ENCODE assay signal across 8 cellular contexts in genomic region chr5:144170276-144171024, GRCh38. TPM values are rescaled to one million over a fixed set of nuclear protein-coding genes. Genes with fewer than 3 reads are reported as not detected.
A peak's percentile ranks its signal among the peaks of the same experiment; 100 is the strongest.
DNase-seq lines count a peak whose midpoint lies in the region; ATAC-seq and TF ChIP-seq lines count a peak whose summit lies in the region.

TSS of gene KCTD16 (plus strand) at chr5:144170873.
TSS of gene YIPF5 (minus strand) at chr5:144170659. CDS start at chr5:144169955, 704 bp downstream.

- H3K9me3 ChIP-seq in smooth muscle cell (replicated peaks; ENCODE audit: low read depth) = no peaks in the 10 kb centered on the region

- DNase-seq in AG08396 (ENCODE audit: low spot score) = peak; percentile 97
- DNase-seq in NCI-H2227 treated with DMSO at 0.1 percent for 48 hours (lab: John Stamatoyannopoulos, UW) = peak; percentile 89
- peak; percentile 95 for DNase-seq in WTC11 (ENCODE audit: low spot score)
- peak; percentile 20 to 98 (median 91) for DNase-seq in caudate nucleus (lab: John Stamatoyannopoulos, UW)
- DNase-seq in immature natural killer cell = peak; percentile 94 to 95 (median 95)
- DNase-seq in smooth muscle cell (lab: John Stamatoyannopoulos, UW; ENCODE audit: unreplicated experiment) = peak; percentile 72

- 2% methylated on average over 39 of the region's 39 CpGs for WGBS in smooth muscle cell (ENCODE audit: low lambda C conversion rate)

- peak within 1 kb of the TSS; percentile 21 for H3K27ac ChIP-seq in caudate nucleus (ENCODE audit: low read depth, low read length)
- peak within 1 kb of the TSS; percentile 83 for H3K27ac ChIP-seq in smooth muscle cell (ENCODE audit: low read depth)

- peak within 1 kb of the TSS; percentile 92 for H3K9ac ChIP-seq in smooth muscle cell (ENCODE audit: low read depth)

- H3K4me3 Mint-ChIP-seq in WTC11 (peak within 1 kb of the TSS; percentile 85), immature natural killer cell (peak within 1 kb of the TSS; percentile 87 to 95 (median 93))

- peaks cover 15% of the 10 kb centered on the region for H3K4me1 ChIP-seq in smooth muscle cell (ENCODE audit: low read depth)

- H3K9me3 Mint-ChIP-seq in WTC11 (peaks cover 5% of the 10 kb centered on the region), immature natural killer cell (no peaks in the 10 kb centered on the region)

- H3K36me3 ChIP-seq in smooth muscle cell (ENCODE audit: low read depth) = peaks cover 5% of the 10 kb centered on the region

- peak within 1 kb of the TSS; percentile 18 for H2AFZ ChIP-seq in smooth muscle cell (ENCODE audit: low read depth)

- H3K27me3 ChIP-seq in smooth muscle cell (ENCODE audit: low read depth) = peaks cover 3% of the 10 kb centered on the region

- TF ChIP-seq CTCF in WTC11 (IDR thresholded peaks at IDR 0.05) (no peak), smooth muscle cell (IDR thresholded peaks at IDR 0.05; ENCODE audit: borderline replicate concordance, insufficient read depth, poor library complexity, severe bottlenecking) (no peak)

- peaks cover 14% of the 10 kb centered on the region for H3K4me1 Mint-ChIP-seq in WTC11
- peaks cover 31 to 45% of the 10 kb centered on the region in 2 donors for H3K4me1 Mint-ChIP-seq in immature natural killer cell

- TF ChIP-seq POLR2A in GM18951 (IDR thresholded peaks at IDR 0.05; ENCODE audit: extremely low read depth, insufficient read depth, insufficient read length) = peak; percentile 85

- H3K4me3 ChIP-seq in smooth muscle cell = peak within 1 kb of the TSS; percentile 77

- H4K20me1 ChIP-seq in smooth muscle cell (ENCODE audit: low read depth) = peaks cover 41% of the 10 kb centered on the region

- peaks cover 20% of the 10 kb centered on the region for H3K36me3 Mint-ChIP-seq in WTC11
- H3K36me3 Mint-ChIP-seq in immature natural killer cell = peaks cover 0 to 19% (median 1%) of the 10 kb centered on the region in 3 donors

- CTCF ChIA-PET in WTC11 (lab: Charles Lee) = interaction anchor here (0.5 to 1.5 kb wide), 4 partner anchors 15 to 292 kb away, joined by 3 to 11 read pairs (median 3); no protein-coding TSS in a partner anchor

- peak; percentile 100 for ATAC-seq in HG03175 (IDR thresholded peaks at IDR 0.05; ENCODE audit: unreplicated experiment)
- peak; percentile 100 for ATAC-seq in WTC11

- H3K27me3 Mint-ChIP-seq in WTC11 (ENCODE audit: low read depth) (no peaks in the 10 kb centered on the region), immature natural killer cell (ENCODE audit: low read depth in 3 of 3) (peaks cover 6 to 10% (median 7%) of the 10 kb centered on the region in 3 donors)

- POLR2A ChIA-PET in WTC11 (lab: Charles Lee) = no interaction called here

- peak within 1 kb of the TSS; percentile 100 for H3K4me2 ChIP-seq in smooth muscle cell

- H3K79me2 ChIP-seq in smooth muscle cell (ENCODE audit: low read depth) = peaks cover 48% of the 10 kb centered on the region

- H3K27ac Mint-ChIP-seq in WTC11 = peak within 1 kb of the TSS; percentile 48
- peak within 1 kb of the TSS; percentile 88 to 93 (median 90) for H3K27ac Mint-ChIP-seq in immature natural killer cell

- in situ Hi-C loops in GM18951 (cut with MboI; ENCODE audit: low sequenced_read_pairs, unreplicated experiment) = no loop called here

- H3F3A ChIP-seq in smooth muscle cell (ENCODE audit: low read depth) = no peaks in the 10 kb centered on the region

TF ChIP-seq in WTC11, 78 proteins besides CTCF, POLR2A, EP300 and RAD21 (continues in another document):
- TF ChIP-seq NFE2L1 (CRISPR knock-in tag; IDR thresholded peaks at IDR 0.05) = no peak
- TF ChIP-seq ZNF512 (CRISPR knock-in tag; IDR thresholded peaks at IDR 0.05; ENCODE audit: borderline replicate concordance) = no peak
- no peak for TF ChIP-seq FOXP4 (CRISPR knock-in tag; IDR thresholded peaks at IDR 0.05)
- TF ChIP-seq ZNF396 (CRISPR knock-in tag; IDR thresholded peaks at IDR 0.05; ENCODE audit: borderline replicate concordance) = no peak
- no peak for TF ChIP-seq JAZF1 (CRISPR knock-in tag; IDR thresholded peaks at IDR 0.05)
- peak; percentile 47; the same call in 1 of the 2 replicates for TF ChIP-seq MAX (CRISPR knock-in tag; IDR thresholded peaks at IDR 0.05)
- TF ChIP-seq USF2 (CRISPR knock-in tag; IDR thresholded peaks at IDR 0.05) = no peak
- TF ChIP-seq TEAD1 (CRISPR knock-in tag; IDR thresholded peaks at IDR 0.05) = peak; percentile 88
- no peak for TF ChIP-seq ZNF138 (CRISPR knock-in tag; conservative IDR thresholded peaks at IDR 0.05)
- no peak for TF ChIP-seq CDX4 (CRISPR knock-in tag; IDR thresholded peaks at IDR 0.05; ENCODE audit: borderline replicate concordance)
- TF ChIP-seq CREM (CRISPR knock-in tag; IDR thresholded peaks at IDR 0.05) = peak; percentile 77
- no peak for TF ChIP-seq SMAD3 (CRISPR knock-in tag; IDR thresholded peaks at IDR 0.05; ENCODE audit: borderline replicate concordance)
- no peak for TF ChIP-seq ATF3 (CRISPR knock-in tag; conservative IDR thresholded peaks at IDR 0.05)
- TF ChIP-seq FOXP1 (CRISPR knock-in tag; IDR thresholded peaks at IDR 0.05; ENCODE audit: borderline replicate concordance) = peak; percentile 72; the same call in 1 of the 2 replicates
- TF ChIP-seq PRRX2 (CRISPR knock-in tag; IDR thresholded peaks at IDR 0.05) = no peak

RNA-seq across cellular contexts. Expression of gene KCTD16, which starts in this region (rescaled TPM):
- total RNA-seq in WTC11 (2021) (0.20 to 0.73 TPM (median 0.34 TPM) in 3 replicates), smooth muscle cell (11.1 and 13.4 TPM in 2 replicates)
- polyA plus RNA-seq in immature natural killer cell (under 1 TPM in 1 of 3 donors, not detected in 2; 0.34 TPM), smooth muscle cell (1.5 and 1.6 TPM in 2 replicates)

RNA-seq across cellular contexts. Expression of gene YIPF5, which starts in this region (rescaled TPM):
- total RNA-seq in WTC11 (2021) = 33.8 to 39.2 TPM (median 37.7 TPM) in 3 replicates
- polyA plus RNA-seq in immature natural killer cell = 10 to 100 TPM; 32.0 to 63.2 (median 46.1) TPM
- total RNA-seq in smooth muscle cell = 192 and 283 TPM in 2 replicates
- polyA plus RNA-seq in smooth muscle cell = 159 and 215 TPM in 2 replicates

Comparison
In these comparisons a context has a peak if more than half of its experiments do, and no peak if none do; other contexts are left out.
1. Peak in every context shown above with its lines: DNase-seq, ATAC-seq, H3K4me3 ChIP-seq and H3K27ac ChIP-seq.